ENCODE assay signal across 22 cellular contexts in the genomic region with DNA sequence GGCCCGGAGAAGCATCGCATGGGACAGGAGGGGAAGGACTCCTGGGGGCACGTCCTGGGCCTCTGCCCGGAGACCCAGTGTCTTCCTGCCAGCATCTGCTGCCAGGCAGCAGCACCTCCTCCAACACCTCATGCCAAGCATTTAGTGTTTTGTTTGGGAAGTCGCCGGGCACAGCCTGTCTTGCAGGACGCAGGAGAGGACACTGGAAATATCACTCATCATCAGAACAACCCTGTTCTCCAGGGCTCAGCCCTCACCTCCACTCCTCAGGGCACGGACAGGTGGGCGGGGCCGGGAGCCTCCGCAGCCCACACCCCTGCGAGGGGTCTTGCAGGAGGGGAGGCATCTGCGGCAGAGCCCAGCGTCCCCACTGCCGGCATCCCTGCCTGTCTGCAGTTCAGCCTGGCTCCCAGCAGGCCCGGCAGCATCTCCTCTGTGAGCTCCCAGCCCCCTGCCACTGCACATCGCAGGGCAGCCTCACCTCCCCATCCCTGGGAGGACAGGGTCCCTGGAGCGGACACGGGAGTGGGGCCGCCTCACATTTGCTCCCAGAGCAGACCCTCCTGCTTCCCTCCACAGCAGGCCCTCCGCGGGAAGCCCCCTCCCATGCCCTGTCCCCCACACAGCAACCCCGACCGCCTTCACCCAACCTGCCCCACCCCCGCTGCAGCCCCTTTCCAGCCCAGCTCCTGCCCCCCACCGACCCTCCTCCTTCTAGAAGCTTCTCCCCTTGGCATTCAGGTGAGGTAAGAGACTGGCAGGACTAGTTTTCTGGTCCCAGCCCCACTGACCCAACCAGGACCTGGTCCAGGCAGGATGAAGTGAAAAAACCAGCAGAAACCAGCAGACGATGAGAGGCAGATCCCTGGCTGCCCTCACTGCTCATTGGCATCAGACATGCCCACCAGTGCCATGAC.
DNase-seq lines count a peak whose midpoint lies in the region; ATAC-seq, FAIRE-seq and TF ChIP-seq lines count a peak whose summit lies in the region.
"Had no signal": no experiment of that assay in that cellular context is flagged by ENCODE, and none has a peak within 500 bp of the region (broad histone marks: within the 10 kb centered on the region; RNA-seq: fewer than 3 reads in every experiment).

No MANE protein-coding gene starts in this region.

- intact Hi-C loops in sciatic nerve (cut with DNase I) = no loop called here

- ATAC-seq in esophagus mucosa = peak; percentile 14
- ATAC-seq in sciatic nerve = no peak
- no peak for ATAC-seq in omental fat pad (ENCODE audit: low FRiP score)
- ATAC-seq: activated T-cell treated with anti-CD3 and anti-CD28 coated beads, Interleukin-2, amount 50 U/mL, for 4 hours; left ventricle myocardium superior; psoas muscle had no signal

- no peak for TF ChIP-seq CTCF in omental fat pad (IDR thresholded peaks at IDR 0.05)

- no peak for FAIRE-seq in GM12892 (lab: Jason Lieb, UNC)
- FAIRE-seq: A204.1 had no signal

- DNase-seq in NCI-H2029 (lab: John Stamatoyannopoulos, UW) = peak; percentile 18
- DNase-seq in NCI-H2029 treated with DMSO at 0.1 percent for 48 hours (lab: John Stamatoyannopoulos, UW) = no peak
- DNase-seq in GM12892 (ENCODE audit: insufficient read length) = peak; percentile 23
- DNase-seq in sciatic nerve (ENCODE audit: low spot score) = peak; percentile 51
- DNase-seq in middle frontal gyrus (ENCODE audit: extremely low spot score, low spot score) = no peak
- no peak for DNase-seq in stimulated activated CD4-positive, alpha-beta T cell treated with anti-CD3 and anti-CD28 coated beads, Interleukin-4, amount 100 ng/mL, for 24 hours
- DNase-seq in omental fat pad (ENCODE audit: low spot score) = no peak
- DNase-seq: activated CD4-positive, alpha-beta memory T cell treated with anti-CD3 and anti-CD28 coated beads, Interleukin-2, amount 10 ng/mL, durations not matched to agents 7 days and 5 days; activated naive CD4-positive, alpha-beta T cell treated with anti-CD3 and anti-CD28 coated beads, Interleukin-2, amount 50 U/mL, for 16 hours; activated T-cell treated with anti-CD3 and anti-CD28 coated beads, Interleukin-2, amount 50 U/mL, for 4 hours; central memory CD4-positive, alpha-beta T cell; foreskin fibroblast; heart right ventricle; HFFc6; left ventricle myocardium superior; NCI-H1694 treated with DMSO at 0.1 percent for 48 hours; NCI-H226; stimulated activated CD4-positive, alpha-beta T cell treated with anti-CD3 and anti-CD28 coated beads, Interleukin-4, amount 100 ng/mL, for 1 hour; stimulated activated naive CD4-positive, alpha-beta T cell treated with Interleukin-2 at 50 U/mL for 16 hours had no signal

- no peak for TF ChIP-seq POLR2A in GM12892 (IDR thresholded peaks at IDR 0.05; ENCODE audit: low read depth, low read length)

Comparison
In these comparisons a context has a peak if more than half of its experiments do, and no peak if none do; other contexts are left out.
1. DNase-seq: peak in NCI-H2029 (single experiment), GM12892 (single experiment) and sciatic nerve (single experiment); none in NCI-H2029 treated with DMSO at 0.1 percent for 48 hours (single experiment), middle frontal gyrus (single experiment), stimulated activated CD4-positive, alpha-beta T cell treated with anti-CD3 and anti-CD28 coated beads, Interleukin-4, amount 100 ng/mL, for 24 hours (single experiment) and omental fat pad (single experiment).